In the genomic region with DNA sequence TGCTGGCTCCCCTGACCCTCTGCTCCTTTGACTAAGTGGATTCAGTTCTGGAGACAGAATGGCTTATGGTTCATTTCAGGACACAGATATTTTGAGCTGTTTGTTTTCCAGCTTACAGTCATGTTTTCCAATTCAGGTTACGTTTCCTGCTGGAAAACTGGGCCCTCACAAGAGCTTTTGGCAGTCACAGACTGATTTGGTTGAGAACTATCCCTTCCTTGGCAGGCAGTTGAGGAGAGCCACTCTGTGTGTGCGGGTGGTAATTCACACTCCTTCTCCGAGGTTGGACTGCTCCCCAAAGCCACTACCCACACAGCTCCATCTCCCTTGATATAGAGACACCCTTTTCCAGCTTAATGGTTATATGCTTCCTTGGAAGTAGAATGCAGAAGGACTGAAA, we compare ENCODE assay signal across 19 cellular contexts.
"Had no signal": no experiment of that assay in that cellular context is flagged by ENCODE, and none has a peak within 500 bp of the region (broad histone marks: within the 10 kb centered on the region; RNA-seq: fewer than 3 reads in every experiment).

No MANE protein-coding gene starts in this region.

- H3K9me3 ChIP-seq: adrenal gland, neutrophil, thoracic aorta, upper lobe of left lung had no signal

- ATAC-seq: activated naive CD4-positive, alpha-beta T cell treated with anti-CD3 and anti-CD28 coated beads, Interleukin-2, amount 50 U/mL, for 72 hours; left lobe of liver; naive thymus-derived CD8-positive, alpha-beta T cell; stimulated activated naive CD8-positive, alpha-beta T cell treated with anti-CD3 and anti-CD28 coated beads, Interleukin-15, amount 100 ng/mL, for 72 hours had no signal

- H3K4me3 ChIP-seq: adrenal gland, thoracic aorta, upper lobe of left lung had no signal

- H3K27ac ChIP-seq: adrenal gland, neutrophil, thoracic aorta, upper lobe of left lung, VCaP had no signal

- H3K27me3 ChIP-seq: adrenal gland, neutrophil, upper lobe of left lung had no signal

- H3K4me1 ChIP-seq: adrenal gland, upper lobe of left lung had no signal

- DNase-seq: activated CD4-positive, alpha-beta T cell treated with anti-CD3 and anti-CD28 coated beads, Interleukin-2, amount 50 U/mL, for 4 hours; activated CD4-positive, CD25-positive, alpha-beta regulatory T cell treated with anti-CD3 and anti-CD28 coated beads, Interleukin-2, amount 50 U/mL, for 72 hours; activated gamma-delta T cell treated with Interleukin-2 at 50 U/mL for 16 hours; adrenal gland; dermis blood vessel endothelial cell; foreskin fibroblast; naive thymus-derived CD8-positive, alpha-beta T cell; small intestine; stimulated activated CD4-positive, alpha-beta T cell treated with anti-CD3 and anti-CD28 coated beads, Interleukin-15, amount 100 ng/mL, for 24 hours; stimulated activated CD4-positive, alpha-beta T cell treated with anti-CD3 and anti-CD28 coated beads, Interleukin-2, amount 100 ng/mL, for 48 hours; stimulated activated naive CD8-positive, alpha-beta T cell treated with anti-CD3 and anti-CD28 coated beads, Interleukin-15, amount 100 ng/mL, for 72 hours; SW 1271; T-helper 2 cell; upper lobe of left lung had no signal

- H3K36me3 ChIP-seq: adrenal gland, neutrophil, thoracic aorta, upper lobe of left lung had no signal
